10 cellular contexts compared by ENCODE assay signal in genomic region chr12:79895804-79896203, GRCh38.
"Had no signal": no experiment of that assay in that cellular context is flagged by ENCODE, and none has a peak within 500 bp of the region (broad histone marks: within the 10 kb centered on the region; RNA-seq: fewer than 3 reads in every experiment).

No MANE protein-coding gene starts in this region.

- H3K27me3 Mint-ChIP-seq: natural killer cell treated with Interleukin-12 subunit alpha and Interleukin-12 subunit beta and Interleukin-15 and Interleukin-18, amount 100 ng/mL, for 72 hours; type B pancreatic cell had no signal

- H3K27ac ChIP-seq: stomach had no signal

- H3K4me3 ChIP-seq: stomach had no signal

- H3K27ac Mint-ChIP-seq: natural killer cell treated with Interleukin-12 subunit alpha and Interleukin-12 subunit beta and Interleukin-15 and Interleukin-18, amount 100 ng/mL, for 72 hours; type B pancreatic cell had no signal

- H3K9me3 ChIP-seq: stomach had no signal

- H3K4me3 Mint-ChIP-seq: brain; natural killer cell treated with Interleukin-12 subunit alpha and Interleukin-12 subunit beta and Interleukin-15 and Interleukin-18, amount 100 ng/mL, for 72 hours; type B pancreatic cell had no signal

- H3K27me3 ChIP-seq: stomach had no signal

- DNase-seq: activated CD4-positive, alpha-beta T cell treated with anti-CD3 and anti-CD28 coated beads, Interleukin-2, amount 50 U/mL, for 1 hour; activated CD8-positive, alpha-beta memory T cell treated with anti-CD3 and anti-CD28 coated beads, Interleukin-2, amount 50 U/mL, for 48 hours; activated gamma-delta T cell treated with Interleukin-2 at 50 U/mL for 16 hours; cortex of kidney; mesendoderm; stomach had no signal

- H3K36me3 ChIP-seq: stomach had no signal

- ATAC-seq: activated CD4-positive, CD25-positive, alpha-beta regulatory T cell treated with anti-CD3 and anti-CD28 coated beads, Interleukin-2, amount 50 U/mL, for 24 hours; natural killer cell treated with Interleukin-12 subunit alpha and Interleukin-12 subunit beta and Interleukin-15 and Interleukin-18, amount 100 ng/mL, for 72 hours had no signal

- H3K9me3 Mint-ChIP-seq: natural killer cell treated with Interleukin-12 subunit alpha and Interleukin-12 subunit beta and Interleukin-15 and Interleukin-18, amount 100 ng/mL, for 72 hours; type B pancreatic cell had no signal

- H3K36me3 Mint-ChIP-seq: natural killer cell treated with Interleukin-12 subunit alpha and Interleukin-12 subunit beta and Interleukin-15 and Interleukin-18, amount 100 ng/mL, for 72 hours had no signal
